Comparison of ENCODE assay signal across 9 cellular contexts in genomic region chr1:155892801-155893200, GRCh38. TPM values are rescaled to one million over a fixed set of nuclear protein-coding genes. Genes with fewer than 3 reads are reported as not detected.
DNase-seq lines count a peak whose midpoint lies in the region; ATAC-seq and TF ChIP-seq lines count a peak whose summit lies in the region.
"Had no signal": no experiment of that assay in that cellular context is flagged by ENCODE, and none has a peak within 500 bp of the region (broad histone marks: within the 10 kb centered on the region; RNA-seq: fewer than 3 reads in every experiment).

No MANE protein-coding gene starts in this region.

- DNase-seq in Caki2 (ENCODE audit: low read depth) (peak; percentile 68), RKO (ENCODE audit: low spot score) (peak; percentile 89), epithelial cell of prostate (ENCODE audit: low read depth, low spot score) (no peak), prostate gland (ENCODE audit: low spot score) (no peak), SKM-1 (lab: John Stamatoyannopoulos, UW; ENCODE audit: unreplicated experiment) (no peak), NCI-H2227 (lab: John Stamatoyannopoulos, UW; ENCODE audit: unreplicated experiment) (no peak), pons (ENCODE audit: low spot score) (no peak)

- 14% methylated on average over 3 of the region's 3 CpGs for WGBS in prostate gland

- no peaks in the 10 kb centered on the region for H3K9me3 ChIP-seq in prostate gland

- no peaks in the 10 kb centered on the region for H3K4me1 ChIP-seq in prostate gland (replicated peaks)

- intact Hi-C loops in prostate gland (cut with DNase I): no loop called here

- in situ Hi-C loops in Caki2 (cut with HindIII; ENCODE audit: low pct_unique_long_range_greater_than_20kb, low sequenced_read_pairs): no loop called here

- peak overlapping the region; percentile 98 for H3K27ac ChIP-seq in epithelial cell of prostate
- peak overlapping the region; percentile 35 to 48 for H3K27ac ChIP-seq in prostate gland

- ATAC-seq in HG03457 (IDR thresholded peaks at IDR 0.05; ENCODE audit: unreplicated experiment): no peak

- no peaks in the 10 kb centered on the region for H3K36me3 ChIP-seq in prostate gland

- TF ChIP-seq POLR2A in prostate gland (IDR thresholded peaks at IDR 0.05): no peak

- no peaks in the 10 kb centered on the region for H3K27me3 ChIP-seq in prostate gland (replicated peaks; ENCODE audit: insufficient read depth)

- H3K4me3 ChIP-seq in prostate gland: no peak overlapping the region

- TF ChIP-seq CTCF in prostate gland (IDR thresholded peaks at IDR 0.05): no peak

RNA-seq across cellular contexts. Expression of gene RIT1, which starts 18.3 kb away (rescaled TPM):
- 58.6 and 109 TPM in 2 replicates for total RNA-seq in Caki2 (2014; rRNA removed; shearing (Covaris generic); ENCODE audit: low replicate concordance)
- 10 to 100 TPM; 20.8 to 21.8 TPM for total RNA-seq in prostate gland

RNA-seq across cellular contexts. Expression of gene SYT11, which starts 33.4 kb away (rescaled TPM):
- 0.03 TPM in 1 of 2 replicates, not detected in the other for total RNA-seq in Caki2 (2014; rRNA removed; shearing (Covaris generic); ENCODE audit: low replicate concordance)
- total RNA-seq in prostate gland: 10 to 100 TPM in 1 of 2 donors, 1 to 10 TPM in 1; 3.6 to 28.0 TPM

RNA-seq across cellular contexts. Expression of gene GON4L, which starts 35.8 kb away (rescaled TPM):
- total RNA-seq in Caki2 (2014; rRNA removed; shearing (Covaris generic); ENCODE audit: low replicate concordance): 7.9 and 9.5 TPM in 2 replicates
- 10 to 100 TPM; 24.9 to 57.4 TPM for total RNA-seq in prostate gland

RNA-seq across cellular contexts. Expression of gene KHDC4, which starts 41.4 kb away (rescaled TPM):
- 9.8 and 33.9 TPM in 2 replicates for total RNA-seq in Caki2 (2014; rRNA removed; shearing (Covaris generic); ENCODE audit: low replicate concordance)
- 10 to 100 TPM; 49.8 to 66.1 TPM for total RNA-seq in prostate gland

RNA-seq across cellular contexts. Expression of gene RXFP4, which starts 48.6 kb away (rescaled TPM):
- total RNA-seq in Caki2 (2014; rRNA removed; shearing (Covaris generic); ENCODE audit: low replicate concordance): not detected in 2 replicates
- not detected for total RNA-seq in prostate gland
- total RNA-seq: posterior vena cava had no signal

Comparison
In these comparisons a context has a peak if more than half of its experiments do, and no peak if none do; other contexts are left out.
1. DNase-seq: peak in Caki2 (single experiment) and RKO (single experiment); none in epithelial cell of prostate (single experiment), prostate gland (single experiment), SKM-1 (single experiment), NCI-H2227 (single experiment) and pons (single experiment).